In genomic region chrX:115372026-115372610, GRCh38 we compare ENCODE assay signal across 10 cellular contexts.
DNase-seq lines count a peak whose midpoint lies in the region; ATAC-seq, FAIRE-seq and TF ChIP-seq lines count a peak whose summit lies in the region.
"Had no signal": no experiment of that assay in that cellular context is flagged by ENCODE, and none has a peak within 500 bp of the region (broad histone marks: within the 10 kb centered on the region; RNA-seq: fewer than 3 reads in every experiment).

No MANE protein-coding gene starts in this region.

- H3K4me3 ChIP-seq in SJCRH30 (peak overlapping the region; percentile 16), foreskin fibroblast (ENCODE audit: low read depth in 1 of 2, low read length in 2 of 2) (no peak overlapping the region), pancreas (no peak overlapping the region), Karpas-422 (ENCODE audit: low read length) (no peak overlapping the region)

- H3K36me3 ChIP-seq in SJCRH30 (no peaks in the 10 kb centered on the region), pancreas (no peaks in the 10 kb centered on the region), Karpas-422 (ENCODE audit: insufficient read depth, low read length) (no peaks in the 10 kb centered on the region)

- no peak overlapping the region for H3K18ac ChIP-seq in H9 (ENCODE audit: insufficient read length, low read depth, low read length)

- no peaks in the 10 kb centered on the region for H3K9me3 ChIP-seq in H9 (ENCODE audit: control insufficient read depth, low read depth, low read length)
- H3K9me3 ChIP-seq in SJCRH30 (replicated peaks): no peaks in the 10 kb centered on the region
- H3K9me3 ChIP-seq in pancreas: no peaks in the 10 kb centered on the region
- no peaks in the 10 kb centered on the region for H3K9me3 ChIP-seq in Karpas-422 (ENCODE audit: low read length)

- no CpG with 5 or more reads among the region's 4 CpGs for WGBS in H9 (ENCODE audit: extremely low coverage, insufficient read length, low lambda C conversion rate)
- WGBS in pancreas, 2 donors: 43 to 53% methylated on average over 4 of the region's 4 CpGs

- H3T11ph ChIP-seq in H9 (ENCODE audit: low read length): no peak overlapping the region

- no peaks in the 10 kb centered on the region for H3K23me2 ChIP-seq in H9 (ENCODE audit: insufficient read length, low read depth, low read length, poor library complexity, severe bottlenecking)

- H3K27me3 ChIP-seq in H9 (ENCODE audit: insufficient read depth, low read length) (no peaks in the 10 kb centered on the region), SJCRH30 (no peaks in the 10 kb centered on the region), pancreas (peaks cover 0 to 43% (median 0%) of the 10 kb centered on the region in 4 donors), Karpas-422 (ENCODE audit: low read length) (no peaks in the 10 kb centered on the region)

- H2BK20ac ChIP-seq in H9 (ENCODE audit: low read depth, low read length, poor library complexity, severe bottlenecking): no peak overlapping the region

- H3K79me1 ChIP-seq in H9 (ENCODE audit: insufficient read depth, low read depth, low read length, poor library complexity, severe bottlenecking): no peaks in the 10 kb centered on the region

- no peak overlapping the region for H3K56ac ChIP-seq in H9 (ENCODE audit: insufficient read length, low read depth, low read length)

- H2BK120ac ChIP-seq in H9 (ENCODE audit: low read depth, low read length, poor library complexity, severe bottlenecking): no peak overlapping the region

- H2BK15ac ChIP-seq in H9 (ENCODE audit: low read depth, low read length): no peak overlapping the region

- intact Hi-C loops in pancreas (cut with DNase I): no loop called here
- intact Hi-C loops in activated CD4-positive, alpha-beta T cell treated with anti-CD3 and anti-CD28 coated beads for 36 hours (cut with DNase I, micrococcal nuclease): no loop called here

- H3K9ac ChIP-seq in H9 (ENCODE audit: extremely low read depth, insufficient read length, low read length) (no peak overlapping the region), Karpas-422 (ENCODE audit: low read length) (no peak overlapping the region)

- H3K27ac Mint-ChIP-seq in H9: peak overlapping the region in 1 of 3 experiments; percentile 50; a peak in 4 of 7 replicates
- H3K27ac Mint-ChIP-seq in activated CD4-positive, alpha-beta T cell treated with anti-CD3 and anti-CD28 coated beads for 36 hours: no peak overlapping the region

- H3K9me2 ChIP-seq in Karpas-422 (replicated peaks; ENCODE audit: insufficient read depth, low read length): no peaks in the 10 kb centered on the region

- H4K20me1 ChIP-seq in H9 (ENCODE audit: control insufficient read depth, insufficient read depth, insufficient read length) (no peaks in the 10 kb centered on the region), Karpas-422 (ENCODE audit: insufficient read depth, low read depth, low read length) (no peaks in the 10 kb centered on the region)

- H2BK5ac ChIP-seq in H9 (ENCODE audit: insufficient read length, low read length): no peak overlapping the region

- no peak overlapping the region for H4K8ac ChIP-seq in H9 (replicated peaks; ENCODE audit: insufficient read length, low read depth, low read length)

- no peak overlapping the region for H4K91ac ChIP-seq in H9 (ENCODE audit: insufficient read length, low read depth, low read length)

- CTCF ChIA-PET in activated CD4-positive, alpha-beta T cell treated with anti-CD3 and anti-CD28 coated beads for 36 hours (lab: Charles Lee): no interaction called here

- no peak overlapping the region for H4K5ac ChIP-seq in H9 (ENCODE audit: insufficient read length, low read depth, low read length)

- H3K4me2 ChIP-seq in H9 (ENCODE audit: insufficient read depth, insufficient read length, low read length) (no peak overlapping the region), Karpas-422 (ENCODE audit: low read depth, low read length, poor library complexity, severe bottlenecking) (no peak overlapping the region)

- peaks cover 2% of the 10 kb centered on the region; the same call in 1 of the 2 replicates for H3K4me1 ChIP-seq in H9 (ENCODE audit: insufficient read depth, low read length)
- H3K4me1 ChIP-seq in SJCRH30: peaks cover 44% of the 10 kb centered on the region
- no peaks in the 10 kb centered on the region for H3K4me1 ChIP-seq in pancreas
- H3K4me1 ChIP-seq in Karpas-422 (ENCODE audit: low read length): no peaks in the 10 kb centered on the region

- no peaks in the 10 kb centered on the region for H3K79me2 ChIP-seq in H9 (ENCODE audit: insufficient read depth, low read length)
- H3K79me2 ChIP-seq in Karpas-422 (ENCODE audit: low read length): no peaks in the 10 kb centered on the region

- no peak for TF ChIP-seq CTCF in H9 (conservative IDR thresholded peaks at IDR 0.05)
- no peak for TF ChIP-seq CTCF in foreskin fibroblast (IDR thresholded peaks at IDR 0.05; ENCODE audit: low read depth, low read length)
- no peak for TF ChIP-seq CTCF in pancreas (IDR thresholded peaks at IDR 0.05)

- H2AFZ ChIP-seq in H9 (ENCODE audit: low read length) (peak overlapping the region; percentile 46), Karpas-422 (ENCODE audit: low read length) (no peak overlapping the region)

- no peak overlapping the region for H2AK5ac ChIP-seq in H9 (ENCODE audit: insufficient read length, low read length)

- DNase-seq in H9: no peak
- DNase-seq in SJCRH30: peak; percentile 26 to 73
- peak; percentile 53 to 72 for DNase-seq in foreskin fibroblast
- no peak for DNase-seq in pancreas
- no peak for DNase-seq in stimulated activated CD8-positive, alpha-beta memory T cell treated with anti-CD3 and anti-CD28 coated beads, Interleukin-4, amount 100 ng/mL, for 48 hours
- DNase-seq in activated CD4-positive, alpha-beta T cell treated with anti-CD3 and anti-CD28 coated beads for 36 hours: no peak
- DNase-seq in anterior cingulate cortex (lab: John Stamatoyannopoulos, UW): no peak
- DNase-seq in Karpas-422: no peak
- DNase-seq: activated naive CD4-positive, alpha-beta T cell; MM.1S had no signal

- H3K9me3 Mint-ChIP-seq in H9: no peaks in the 10 kb centered on the region; a peak in 1 of 5 replicates
- H3K9me3 Mint-ChIP-seq in activated CD4-positive, alpha-beta T cell treated with anti-CD3 and anti-CD28 coated beads for 36 hours (ENCODE audit: low read depth): no peaks in the 10 kb centered on the region

- H3K27ac ChIP-seq in H9 (ENCODE audit: insufficient read length, low read depth, low read length): no peak overlapping the region
- peak overlapping the region; percentile 48 for H3K27ac ChIP-seq in SJCRH30
- H3K27ac ChIP-seq in pancreas: no peak overlapping the region
- no peak overlapping the region for H3K27ac ChIP-seq in Karpas-422 (ENCODE audit: low read length)

- no peak overlapping the region for H3K4ac ChIP-seq in H9 (ENCODE audit: low read depth, low read length)

- ATAC-seq in pancreas: no peak
- ATAC-seq in activated CD4-positive, alpha-beta T cell treated with anti-CD3 and anti-CD28 coated beads for 36 hours: no peak

- peak; percentile 53 for FAIRE-seq in pancreas (lab: Jason Lieb, UNC)

- H2BK12ac ChIP-seq in H9 (ENCODE audit: insufficient read length, low read depth, low read length): peak overlapping the region; percentile 67

- H3K4me1 Mint-ChIP-seq in H9: peaks cover 20 to 24% of the 10 kb centered on the region in 2 experiments
- H3K4me1 Mint-ChIP-seq in activated CD4-positive, alpha-beta T cell treated with anti-CD3 and anti-CD28 coated beads for 36 hours: no peaks in the 10 kb centered on the region

- no peak overlapping the region for H3K4me3 Mint-ChIP-seq in H9
- no peak overlapping the region for H3K4me3 Mint-ChIP-seq in activated CD4-positive, alpha-beta T cell treated with anti-CD3 and anti-CD28 coated beads for 36 hours

- H3K23ac ChIP-seq in H9 (ENCODE audit: insufficient read length, low read depth, low read length): no peak overlapping the region

- H3K36me3 Mint-ChIP-seq in H9 (ENCODE audit: insufficient read depth in 1 of 3, low read depth in 3 of 3): no peaks in the 10 kb centered on the region
- H3K36me3 Mint-ChIP-seq in activated CD4-positive, alpha-beta T cell treated with anti-CD3 and anti-CD28 coated beads for 36 hours (ENCODE audit: low read depth): no peaks in the 10 kb centered on the region

- peaks cover 7% of the 10 kb centered on the region; the same call in 1 of the 2 replicates for H3K27me3 Mint-ChIP-seq in H9 (ENCODE audit: low read depth)
- H3K27me3 Mint-ChIP-seq in activated CD4-positive, alpha-beta T cell treated with anti-CD3 and anti-CD28 coated beads for 36 hours: peaks cover 2% of the 10 kb centered on the region

- no peak overlapping the region for H3K14ac ChIP-seq in H9 (ENCODE audit: insufficient read depth, low read length)

- POLR2A ChIA-PET in activated CD4-positive, alpha-beta T cell treated with anti-CD3 and anti-CD28 coated beads for 36 hours (lab: Charles Lee): no interaction called here

Comparison
In these comparisons a context has a peak if more than half of its experiments do, and no peak if none do; other contexts are left out.
1. DNase-seq: peak in SJCRH30 (2 of 2) and foreskin fibroblast (2 of 2); none in H9 (single experiment), pancreas (0 of 6), stimulated activated CD8-positive, alpha-beta memory T cell treated with anti-CD3 and anti-CD28 coated beads, Interleukin-4, amount 100 ng/mL, for 48 hours (single experiment), activated CD4-positive, alpha-beta T cell treated with anti-CD3 and anti-CD28 coated beads for 36 hours (single experiment), anterior cingulate cortex (0 of 58) and Karpas-422 (single experiment).